1 cellular context compared by ENCODE assay signal in the genomic region with DNA sequence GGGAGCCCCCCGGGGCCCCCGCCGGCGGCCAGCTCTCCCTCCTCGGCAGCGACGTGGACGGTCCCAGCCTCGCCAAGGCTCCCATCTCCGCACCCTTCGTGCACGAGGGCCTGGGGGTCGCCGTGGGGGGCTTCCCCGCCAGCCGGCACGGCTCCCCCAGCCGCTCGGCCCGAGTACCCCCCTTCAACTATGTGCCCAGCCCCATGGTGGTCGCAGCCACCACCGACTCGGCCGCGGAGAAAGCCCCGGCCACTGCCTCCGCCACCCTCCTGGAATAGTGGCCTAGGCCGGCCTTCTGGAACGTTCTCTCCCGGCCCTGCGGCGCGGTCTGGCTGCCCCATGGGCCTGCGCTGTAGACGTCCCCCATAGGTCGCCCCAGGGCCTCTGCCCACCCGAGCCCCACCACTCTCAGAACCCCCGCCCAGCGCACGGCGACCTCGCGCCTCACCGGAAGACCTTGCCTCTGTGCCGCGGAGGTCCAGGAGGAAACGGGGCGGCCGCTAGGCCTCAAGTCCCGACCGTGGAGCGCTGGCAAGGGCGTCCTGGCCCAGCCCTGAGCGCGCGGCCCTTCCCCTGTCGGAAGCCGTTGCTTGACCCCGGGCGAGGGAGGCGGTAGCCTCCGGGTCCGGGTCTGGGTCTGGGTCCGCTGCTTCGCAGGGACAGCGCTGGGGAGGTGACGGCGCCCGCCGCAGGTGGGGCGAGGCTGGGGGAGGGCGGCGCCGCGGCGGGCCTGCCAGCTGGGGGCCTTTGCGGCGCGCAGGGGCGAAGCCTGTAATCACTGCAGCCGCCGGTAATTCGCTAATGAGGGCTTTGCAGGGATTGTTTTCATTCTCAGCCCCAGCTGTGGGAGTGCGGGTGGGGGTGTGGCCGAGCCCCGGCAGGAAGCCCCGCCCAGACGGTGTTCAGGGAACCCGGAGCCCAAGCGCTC.
TF ChIP-seq lines count a peak whose summit lies in the region.

No MANE protein-coding gene starts in this region.

TF ChIP-seq in WTC11, 78 proteins besides CTCF, POLR2A, EP300 and RAD21 (continued from another document):
- TF ChIP-seq, protein P1, sequence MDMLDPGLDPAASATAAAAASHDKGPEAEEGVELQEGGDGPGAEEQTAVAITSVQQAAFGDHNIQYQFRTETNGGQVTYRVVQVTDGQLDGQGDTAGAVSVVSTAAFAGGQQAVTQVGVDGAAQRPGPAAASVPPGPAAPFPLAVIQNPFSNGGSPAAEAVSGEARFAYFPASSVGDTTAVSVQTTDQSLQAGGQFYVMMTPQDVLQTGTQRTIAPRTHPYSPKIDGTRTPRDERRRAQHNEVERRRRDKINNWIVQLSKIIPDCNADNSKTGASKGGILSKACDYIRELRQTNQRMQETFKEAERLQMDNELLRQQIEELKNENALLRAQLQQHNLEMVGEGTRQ (CRISPR knock-in tag; IDR thresholded peaks at IDR 0.05) = no peak
- TF ChIP-seq MXD4 (CRISPR knock-in tag; IDR thresholded peaks at IDR 0.05; ENCODE audit: borderline replicate concordance) = no peak
- no peak for TF ChIP-seq GTF2I (CRISPR knock-in tag; conservative IDR thresholded peaks at IDR 0.05)
- no peak for TF ChIP-seq CBFB (CRISPR knock-in tag; IDR thresholded peaks at IDR 0.05; ENCODE audit: low read depth)
- TF ChIP-seq JAZF1 (CRISPR knock-in tag; IDR thresholded peaks at IDR 0.05) = no peak
- TF ChIP-seq, protein P2, sequence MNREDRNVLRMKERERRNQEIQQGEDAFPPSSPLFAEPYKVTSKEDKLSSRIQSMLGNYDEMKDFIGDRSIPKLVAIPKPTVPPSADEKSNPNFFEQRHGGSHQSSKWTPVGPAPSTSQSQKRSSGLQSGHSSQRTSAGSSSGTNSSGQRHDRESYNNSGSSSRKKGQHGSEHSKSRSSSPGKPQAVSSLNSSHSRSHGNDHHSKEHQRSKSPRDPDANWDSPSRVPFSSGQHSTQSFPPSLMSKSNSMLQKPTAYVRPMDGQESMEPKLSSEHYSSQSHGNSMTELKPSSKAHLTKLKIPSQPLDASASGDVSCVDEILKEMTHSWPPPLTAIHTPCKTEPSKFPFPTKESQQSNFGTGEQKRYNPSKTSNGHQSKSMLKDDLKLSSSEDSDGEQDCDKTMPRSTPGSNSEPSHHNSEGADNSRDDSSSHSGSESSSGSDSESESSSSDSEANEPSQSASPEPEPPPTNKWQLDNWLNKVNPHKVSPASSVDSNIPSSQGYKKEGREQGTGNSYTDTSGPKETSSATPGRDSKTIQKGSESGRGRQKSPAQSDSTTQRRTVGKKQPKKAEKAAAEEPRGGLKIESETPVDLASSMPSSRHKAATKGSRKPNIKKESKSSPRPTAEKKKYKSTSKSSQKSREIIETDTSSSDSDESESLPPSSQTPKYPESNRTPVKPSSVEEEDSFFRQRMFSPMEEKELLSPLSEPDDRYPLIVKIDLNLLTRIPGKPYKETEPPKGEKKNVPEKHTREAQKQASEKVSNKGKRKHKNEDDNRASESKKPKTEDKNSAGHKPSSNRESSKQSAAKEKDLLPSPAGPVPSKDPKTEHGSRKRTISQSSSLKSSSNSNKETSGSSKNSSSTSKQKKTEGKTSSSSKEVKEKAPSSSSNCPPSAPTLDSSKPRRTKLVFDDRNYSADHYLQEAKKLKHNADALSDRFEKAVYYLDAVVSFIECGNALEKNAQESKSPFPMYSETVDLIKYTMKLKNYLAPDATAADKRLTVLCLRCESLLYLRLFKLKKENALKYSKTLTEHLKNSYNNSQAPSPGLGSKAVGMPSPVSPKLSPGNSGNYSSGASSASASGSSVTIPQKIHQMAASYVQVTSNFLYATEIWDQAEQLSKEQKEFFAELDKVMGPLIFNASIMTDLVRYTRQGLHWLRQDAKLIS (CRISPR knock-in tag; IDR thresholded peaks at IDR 0.05; ENCODE audit: borderline replicate concordance) = no peak
- no peak for TF ChIP-seq ZNF138 (CRISPR knock-in tag; conservative IDR thresholded peaks at IDR 0.05)
- TF ChIP-seq, protein P3, sequence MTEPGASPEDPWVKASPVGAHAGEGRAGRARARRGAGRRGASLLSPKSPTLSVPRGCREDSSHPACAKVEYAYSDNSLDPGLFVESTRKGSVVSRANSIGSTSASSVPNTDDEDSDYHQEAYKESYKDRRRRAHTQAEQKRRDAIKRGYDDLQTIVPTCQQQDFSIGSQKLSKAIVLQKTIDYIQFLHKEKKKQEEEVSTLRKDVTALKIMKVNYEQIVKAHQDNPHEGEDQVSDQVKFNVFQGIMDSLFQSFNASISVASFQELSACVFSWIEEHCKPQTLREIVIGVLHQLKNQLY (CRISPR knock-in tag; IDR thresholded peaks at IDR 0.05) = no peak
- TF ChIP-seq, protein P4, sequence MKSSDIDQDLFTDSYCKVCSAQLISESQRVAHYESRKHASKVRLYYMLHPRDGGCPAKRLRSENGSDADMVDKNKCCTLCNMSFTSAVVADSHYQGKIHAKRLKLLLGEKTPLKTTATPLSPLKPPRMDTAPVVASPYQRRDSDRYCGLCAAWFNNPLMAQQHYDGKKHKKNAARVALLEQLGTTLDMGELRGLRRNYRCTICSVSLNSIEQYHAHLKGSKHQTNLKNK (CRISPR knock-in tag; IDR thresholded peaks at IDR 0.05) = no peak
- TF ChIP-seq ZNF416 (CRISPR knock-in tag; IDR thresholded peaks at IDR 0.05) = no peak
- TF ChIP-seq ZBTB21 (CRISPR knock-in tag; IDR thresholded peaks at IDR 0.05; ENCODE audit: borderline replicate concordance) = no peak
- 0 out of 2 replicates have a peak, but pooled peaks have one; percentile 40 for TF ChIP-seq FOXK1 (CRISPR knock-in tag; IDR thresholded peaks at IDR 0.05)
- no peak for TF ChIP-seq ZNF317 (CRISPR knock-in tag; IDR thresholded peaks at IDR 0.05; ENCODE audit: borderline replicate concordance, low read depth)
- TF ChIP-seq, protein P5, sequence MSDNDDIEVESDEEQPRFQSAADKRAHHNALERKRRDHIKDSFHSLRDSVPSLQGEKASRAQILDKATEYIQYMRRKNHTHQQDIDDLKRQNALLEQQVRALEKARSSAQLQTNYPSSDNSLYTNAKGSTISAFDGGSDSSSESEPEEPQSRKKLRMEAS (CRISPR knock-in tag; IDR thresholded peaks at IDR 0.05) = peak; percentile 49; the same call in 1 of the 2 replicates
- TF ChIP-seq, protein P6, sequence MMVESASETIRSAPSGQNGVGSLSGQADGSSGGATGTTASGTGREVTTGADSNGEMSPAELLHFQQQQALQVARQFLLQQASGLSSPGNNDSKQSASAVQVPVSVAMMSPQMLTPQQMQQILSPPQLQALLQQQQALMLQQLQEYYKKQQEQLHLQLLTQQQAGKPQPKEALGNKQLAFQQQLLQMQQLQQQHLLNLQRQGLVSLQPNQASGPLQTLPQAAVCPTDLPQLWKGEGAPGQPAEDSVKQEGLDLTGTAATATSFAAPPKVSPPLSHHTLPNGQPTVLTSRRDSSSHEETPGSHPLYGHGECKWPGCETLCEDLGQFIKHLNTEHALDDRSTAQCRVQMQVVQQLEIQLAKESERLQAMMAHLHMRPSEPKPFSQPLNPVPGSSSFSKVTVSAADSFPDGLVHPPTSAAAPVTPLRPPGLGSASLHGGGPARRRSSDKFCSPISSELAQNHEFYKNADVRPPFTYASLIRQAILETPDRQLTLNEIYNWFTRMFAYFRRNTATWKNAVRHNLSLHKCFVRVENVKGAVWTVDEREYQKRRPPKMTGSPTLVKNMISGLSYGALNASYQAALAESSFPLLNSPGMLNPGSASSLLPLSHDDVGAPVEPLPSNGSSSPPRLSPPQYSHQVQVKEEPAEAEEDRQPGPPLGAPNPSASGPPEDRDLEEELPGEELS (CRISPR knock-in tag; IDR thresholded peaks at IDR 0.05) = 0 out of 2 replicates have a peak, but pooled peaks have one; percentile 2
- TF ChIP-seq, protein P7, sequence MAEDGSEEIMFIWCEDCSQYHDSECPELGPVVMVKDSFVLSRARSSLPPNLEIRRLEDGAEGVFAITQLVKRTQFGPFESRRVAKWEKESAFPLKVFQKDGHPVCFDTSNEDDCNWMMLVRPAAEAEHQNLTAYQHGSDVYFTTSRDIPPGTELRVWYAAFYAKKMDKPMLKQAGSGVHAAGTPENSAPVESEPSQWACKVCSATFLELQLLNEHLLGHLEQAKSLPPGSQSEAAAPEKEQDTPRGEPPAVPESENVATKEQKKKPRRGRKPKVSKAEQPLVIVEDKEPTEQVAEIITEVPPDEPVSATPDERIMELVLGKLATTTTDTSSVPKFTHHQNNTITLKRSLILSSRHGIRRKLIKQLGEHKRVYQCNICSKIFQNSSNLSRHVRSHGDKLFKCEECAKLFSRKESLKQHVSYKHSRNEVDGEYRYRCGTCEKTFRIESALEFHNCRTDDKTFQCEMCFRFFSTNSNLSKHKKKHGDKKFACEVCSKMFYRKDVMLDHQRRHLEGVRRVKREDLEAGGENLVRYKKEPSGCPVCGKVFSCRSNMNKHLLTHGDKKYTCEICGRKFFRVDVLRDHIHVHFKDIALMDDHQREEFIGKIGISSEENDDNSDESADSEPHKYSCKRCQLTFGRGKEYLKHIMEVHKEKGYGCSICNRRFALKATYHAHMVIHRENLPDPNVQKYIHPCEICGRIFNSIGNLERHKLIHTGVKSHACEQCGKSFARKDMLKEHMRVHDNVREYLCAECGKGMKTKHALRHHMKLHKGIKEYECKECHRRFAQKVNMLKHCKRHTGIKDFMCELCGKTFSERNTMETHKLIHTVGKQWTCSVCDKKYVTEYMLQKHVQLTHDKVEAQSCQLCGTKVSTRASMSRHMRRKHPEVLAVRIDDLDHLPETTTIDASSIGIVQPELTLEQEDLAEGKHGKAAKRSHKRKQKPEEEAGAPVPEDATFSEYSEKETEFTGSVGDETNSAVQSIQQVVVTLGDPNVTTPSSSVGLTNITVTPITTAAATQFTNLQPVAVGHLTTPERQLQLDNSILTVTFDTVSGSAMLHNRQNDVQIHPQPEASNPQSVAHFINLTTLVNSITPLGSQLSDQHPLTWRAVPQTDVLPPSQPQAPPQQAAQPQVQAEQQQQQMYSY (CRISPR knock-in tag; IDR thresholded peaks at IDR 0.05) = no peak
- TF ChIP-seq KAT7 (CRISPR knock-in tag; IDR thresholded peaks at IDR 0.05; ENCODE audit: borderline replicate concordance) = no peak
